Comparison of ENCODE assay signal across 15 cellular contexts in the genomic region with DNA sequence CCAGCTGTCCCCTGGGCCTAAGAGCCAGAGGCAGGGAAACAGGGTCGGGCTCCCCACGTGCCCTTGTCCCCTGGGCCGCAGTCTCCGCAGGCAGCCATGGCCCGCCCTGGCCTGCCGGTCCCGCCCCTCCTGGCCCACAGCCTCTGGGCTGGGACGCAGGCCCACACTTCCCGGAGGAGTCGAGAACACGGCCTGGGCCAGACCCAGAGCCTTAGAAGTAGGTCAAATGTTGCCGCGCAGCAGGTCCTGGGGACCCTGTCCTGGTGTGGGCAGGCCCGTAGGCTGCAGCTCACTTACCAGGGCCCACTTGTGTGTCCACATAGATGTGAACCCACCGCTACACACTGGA. TPM values are rescaled to one million over a fixed set of nuclear protein-coding genes. Genes with fewer than 3 reads are reported as not detected.
DNase-seq lines count a peak whose midpoint lies in the region; ATAC-seq and TF ChIP-seq lines count a peak whose summit lies in the region.
"Had no signal": no experiment of that assay in that cellular context is flagged by ENCODE, and none has a peak within 500 bp of the region (broad histone marks: within the 10 kb centered on the region; RNA-seq: fewer than 3 reads in every experiment).

No MANE protein-coding gene starts in this region.

- no peak for TF ChIP-seq CTCF in cardiac fibroblast (IDR thresholded peaks at IDR 0.05; ENCODE audit: low read depth, low read length)
- no peak for TF ChIP-seq CTCF in heart right ventricle (IDR thresholded peaks at IDR 0.05)
- no peak for TF ChIP-seq CTCF in omental fat pad (IDR thresholded peaks at IDR 0.05)
- TF ChIP-seq CTCF in upper lobe of right lung (IDR thresholded peaks at IDR 0.05), result no peak

- H3K27me3 ChIP-seq in heart right ventricle, result no peaks in the 10 kb centered on the region
- H3K27me3 ChIP-seq in upper lobe of right lung, result no peaks in the 10 kb centered on the region

- peaks cover 23 to 81% (median 48%) of the 10 kb centered on the region in 9 donors for H3K4me1 ChIP-seq in heart right ventricle
- peaks cover 41% of the 10 kb centered on the region for H3K4me1 ChIP-seq in upper lobe of right lung

- H3K36me3 ChIP-seq in heart right ventricle (no peaks in the 10 kb centered on the region), upper lobe of right lung (no peaks in the 10 kb centered on the region)

- H3K4me3 ChIP-seq in cardiac fibroblast (replicated peaks in 1 of 2; ENCODE audit: low read depth in 2 of 2, low read length in 2 of 2) (no peak overlapping the region), heart right ventricle (peak overlapping the region in 1 of 10 donors; percentile 22), upper lobe of right lung (no peak overlapping the region)

- peak; percentile 32 to 87 for DNase-seq in cardiac fibroblast (ENCODE audit: low read depth in 2 of 2)
- DNase-seq in heart right ventricle, result peak; percentile 88 to 92
- no peak for DNase-seq in omental fat pad (ENCODE audit: low spot score)
- DNase-seq in upper lobe of right lung, result peak; percentile 89
- DNase-seq in NCI-H146 treated with DMSO at 0.1 percent for 48 hours (lab: John Stamatoyannopoulos, UW; ENCODE audit: unreplicated experiment), result no peak
- DNase-seq in activated CD4-positive, alpha-beta T cell treated with anti-CD3 and anti-CD28 coated beads, Interleukin-2, amount 50 U/mL, for 1 hour, result no peak
- no peak for DNase-seq in NCI-H510A treated with DMSO at 0.1 percent for 48 hours (lab: John Stamatoyannopoulos, UW)
- DNase-seq in NK-92 (lab: John Stamatoyannopoulos, UW; ENCODE audit: unreplicated experiment), result no peak
- DNase-seq: activated CD4-positive, alpha-beta T cell treated with anti-CD3 and anti-CD28 coated beads for 48 hours; activated naive CD4-positive, alpha-beta T cell treated with anti-CD3 and anti-CD28 coated beads, Interleukin-2, amount 50 U/mL, for 16 hours; DMS79; mesendoderm; NCI-H524 treated with DMSO at 0.1 percent for 48 hours; stimulated activated naive CD8-positive, alpha-beta T cell treated with anti-CD3 and anti-CD28 coated beads, Interleukin-15, amount 100 ng/mL, for 72 hours had no signal

- intact Hi-C loops in heart right ventricle (cut with DNase I) (loop anchor here in 9 of 10 donors (1.0 to 10.0 kb wide), 5 partner anchors 27 to 457 kb away; no protein-coding TSS in a partner anchor), upper lobe of right lung (cut with DNase I) (no loop called here)

- H3K9me3 ChIP-seq in heart right ventricle, result no peaks in the 10 kb centered on the region
- no peaks in the 10 kb centered on the region for H3K9me3 ChIP-seq in upper lobe of right lung

- 7 to 13% methylated on average over 15 of the region's 15 CpGs for WGBS in heart right ventricle, 2 donors

- ATAC-seq in heart right ventricle (peak; percentile 73 to 91 (median 83)), omental fat pad (ENCODE audit: low FRiP score) (peak; percentile 88), upper lobe of right lung (peak; percentile 84)
- ATAC-seq: stimulated activated naive CD8-positive, alpha-beta T cell treated with anti-CD3 and anti-CD28 coated beads, Interleukin-15, amount 100 ng/mL, for 72 hours had no signal

- H3K27ac ChIP-seq in heart right ventricle, result peak overlapping the region; percentile 65 to 98 (median 90)
- peak overlapping the region; percentile 63 for H3K27ac ChIP-seq in upper lobe of right lung

RNA-seq across cellular contexts. Expression of gene MYL3, which starts 4.3 kb away (rescaled TPM):
- total RNA-seq in heart right ventricle (1,000 to 10,000 TPM; 5,377 to 9,904 (median 7,431) TPM), omental fat pad (10 to 100 TPM in 1 of 4 donors, 1 to 10 TPM in 3; 3.9 to 11.7 (median 5.0) TPM), upper lobe of right lung (3.8 TPM)
- polyA plus RNA-seq in heart right ventricle, result 1,000 to 10,000 TPM; 7,541 to 8,578 TPM
- total RNA-seq: SK-MEL-5 had no signal

RNA-seq across cellular contexts. Expression of gene PTH1R, which starts 10.0 kb away (rescaled TPM):
- total RNA-seq in heart right ventricle (10 to 100 TPM in 2 of 10 donors, 1 to 10 TPM in 8; 1.5 to 18.5 (median 3.0) TPM), omental fat pad (10 to 100 TPM; 16.1 to 32.3 (median 17.9) TPM), upper lobe of right lung (14.9 TPM)
- polyA plus RNA-seq in heart right ventricle, result 10 to 100 TPM; 12.8 to 89.8 TPM
- total RNA-seq: SK-MEL-5 had no signal

Comparison
In these comparisons a context has a peak if more than half of its experiments do, and no peak if none do; other contexts are left out.
1. DNase-seq: peak in cardiac fibroblast (2 of 2), heart right ventricle (2 of 2) and upper lobe of right lung (single experiment); none in omental fat pad (single experiment), NCI-H146 treated with DMSO at 0.1 percent for 48 hours (single experiment), activated CD4-positive, alpha-beta T cell treated with anti-CD3 and anti-CD28 coated beads, Interleukin-2, amount 50 U/mL, for 1 hour (single experiment), NCI-H510A treated with DMSO at 0.1 percent for 48 hours (single experiment) and NK-92 (single experiment).
2. RNA of gene MYL3, which starts 4.3 kb away (total RNA-seq): 5,377 to 9,904 TPM in heart right ventricle; 3.9 to 11.7 TPM in omental fat pad and 3.8 TPM in upper lobe of right lung (single experiment); every median in the first group is over 100 times any median in the second.
3. Peak in every context shown above with its lines, with median percentiles within 50 percentile points of each other: ATAC-seq.